In the genomic region with DNA sequence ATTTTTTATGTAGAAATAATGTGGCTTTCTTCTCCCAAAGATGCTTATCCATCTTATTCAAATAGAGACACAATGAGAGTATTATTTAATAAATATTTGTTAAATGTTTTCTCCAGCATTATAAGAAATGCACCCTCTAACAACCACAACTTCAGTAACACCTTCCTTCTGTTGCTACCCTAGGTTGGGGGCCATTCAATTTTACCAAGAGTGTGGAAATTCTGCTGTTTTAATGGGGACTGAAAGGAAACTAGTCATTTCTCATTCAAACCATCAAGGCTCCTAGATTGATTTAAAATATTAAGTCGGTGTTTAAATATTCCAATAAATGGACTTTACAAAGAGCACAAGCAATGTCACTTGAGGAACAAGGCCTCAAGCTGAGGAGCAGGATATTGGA, we compare ENCODE assay signal across 31 cellular contexts. TPM values are rescaled to one million over a fixed set of nuclear protein-coding genes. Genes with fewer than 3 reads are reported as not detected.
"Had no signal": no experiment of that assay in that cellular context is flagged by ENCODE, and none has a peak within 500 bp of the region (broad histone marks: within the 10 kb centered on the region; RNA-seq: fewer than 3 reads in every experiment).

No MANE protein-coding gene starts in this region.

- H2AFZ ChIP-seq: parathyroid adenoma had no signal

- H3K9me3 Mint-ChIP-seq: mesothelial cell of epicardium; natural killer cell; nephron progenitor cell; stimulated activated memory B cell treated with anti-CD40 and anti-IgM and Interleukin-4, amounts not matched to agents 10 μg/mL and 1 μg/mL and 100 μg/mL, for 72 hours; stimulated activated naive CD8-positive, alpha-beta T cell treated with anti-CD3 and anti-CD28 coated beads, Interleukin-15, amount 100 ng/mL, for 72 hours; type B pancreatic cell had no signal

- H3K4me3 Mint-ChIP-seq: mesothelial cell of epicardium; natural killer cell; nephron progenitor cell; stimulated activated memory B cell treated with anti-CD40 and anti-IgM and Interleukin-4, amounts not matched to agents 10 μg/mL and 1 μg/mL and 100 μg/mL, for 72 hours; stimulated activated naive CD8-positive, alpha-beta T cell treated with anti-CD3 and anti-CD28 coated beads, Interleukin-15, amount 100 ng/mL, for 72 hours had no signal

- FAIRE-seq: small intestine had no signal

- H3K9ac ChIP-seq: parathyroid adenoma had no signal

- H3K9me3 ChIP-seq: left ventricle myocardium inferior, neutrophil, sigmoid colon, tibial nerve, uterus had no signal

- H3K27ac Mint-ChIP-seq: mesothelial cell of epicardium; natural killer cell; nephron progenitor cell; stimulated activated memory B cell treated with anti-CD40 and anti-IgM and Interleukin-4, amounts not matched to agents 10 μg/mL and 1 μg/mL and 100 μg/mL, for 72 hours; stimulated activated naive CD8-positive, alpha-beta T cell treated with anti-CD3 and anti-CD28 coated beads, Interleukin-15, amount 100 ng/mL, for 72 hours; type B pancreatic cell had no signal

- H3K36me3 Mint-ChIP-seq: mesothelial cell of epicardium; naive B cell; natural killer cell; stimulated activated memory B cell treated with anti-CD40 and anti-IgM and Interleukin-4, amounts not matched to agents 10 μg/mL and 1 μg/mL and 100 μg/mL, for 72 hours; type B pancreatic cell had no signal

- H3K79me2 ChIP-seq: parathyroid adenoma had no signal

- H3K36me3 ChIP-seq: left ventricle myocardium inferior, neutrophil, sigmoid colon, spleen, tibial nerve, uterus had no signal

- H3K27ac ChIP-seq: left ventricle myocardium inferior, neutrophil, parathyroid adenoma, sigmoid colon, spleen, tibial nerve, uterus had no signal

- H3K4me3 ChIP-seq: left ventricle myocardium inferior, lung, sigmoid colon, tibial nerve, uterus had no signal

- ATAC-seq: natural killer cell; right cardiac atrium; stimulated activated memory B cell treated with anti-CD40 and anti-IgM and Interleukin-4, amounts not matched to agents 10 μg/mL and 1 μg/mL and 100 μg/mL, for 72 hours; stimulated activated naive CD8-positive, alpha-beta T cell treated with anti-CD3 and anti-CD28 coated beads, Interleukin-15, amount 100 ng/mL, for 72 hours had no signal

- DNase-seq: hypothalamus; islet precursor cell; left ventricle myocardium inferior; mesendoderm; naive B cell; natural killer cell; nephron progenitor cell; occipital lobe; right cardiac atrium; sigmoid colon; small intestine; spleen; stimulated activated CD4-positive, alpha-beta T cell treated with anti-CD3 and anti-CD28 coated beads, Interleukin-4, amount 100 ng/mL, for 4 hours; stimulated activated CD8-positive, alpha-beta memory T cell treated with anti-CD3 and anti-CD28 coated beads, Interleukin-4, amount 100 ng/mL, for 48 hours; stimulated activated naive CD4-positive, alpha-beta T cell treated with Interleukin-2 at 50 U/mL for 16 hours; stimulated activated naive CD8-positive, alpha-beta T cell treated with anti-CD3 and anti-CD28 coated beads, Interleukin-15, amount 100 ng/mL, for 72 hours; uterus had no signal

- H3K4me1 ChIP-seq: parathyroid adenoma had no signal

RNA-seq across cellular contexts. Expression of a gene that starts 7.6 kb away (rescaled TPM):
- total RNA-seq: kidney epithelial cell, left ventricle myocardium inferior, lower leg skin, natural killer cell, occipital lobe, osteocyte, posterior vena cava, pulmonary artery endothelial cell, spleen, temporal lobe, ureter, uterus had no signal
- polyA plus RNA-seq: lung, sigmoid colon, small intestine, spleen had no signal
